Comparison of ENCODE assay signal across 1 cellular context in genomic region chr1:66413139-66413755, GRCh38.
TF ChIP-seq lines count a peak whose summit lies in the region.

No MANE protein-coding gene starts in this region.

TF ChIP-seq in K562, 482 proteins besides CTCF, POLR2A, EP300 and RAD21 (continued from another document):
- no peak for TF ChIP-seq RERE (CRISPR knock-in tag; IDR thresholded peaks at IDR 0.05; ENCODE audit: borderline replicate concordance)
- TF ChIP-seq U2AF2 (optimal IDR thresholded peaks at IDR 0.05; ENCODE audit: low read depth, low read length): no peak
- no peak for TF ChIP-seq MEF2A (IDR thresholded peaks at IDR 0.05; ENCODE audit: control insufficient read depth, low read depth, low read length)
- TF ChIP-seq TAL1 (IDR thresholded peaks at IDR 0.05): peak; percentile 51; the same call in 1 of the 2 replicates
- TF ChIP-seq CBFA2T2 (conservative IDR thresholded peaks at IDR 0.05): peak; percentile 28; the same call in 1 of the 2 replicates
- TF ChIP-seq SMAD2 (IDR thresholded peaks at IDR 0.05; ENCODE audit: low read depth, low read length): no peak
- no peak for TF ChIP-seq ELK3 (CRISPR knock-in tag; IDR thresholded peaks at IDR 0.05)
- no peak for TF ChIP-seq AFF1 (IDR thresholded peaks at IDR 0.05; ENCODE audit: low read depth in 1 of 2, partially characterized antibody in 2 of 2)
- no peak for TF ChIP-seq SAFB2 (IDR thresholded peaks at IDR 0.05; ENCODE audit: borderline replicate concordance, low read depth, low read length, severe bottlenecking)
- TF ChIP-seq CBFA2T3 (IDR thresholded peaks at IDR 0.05): peak; percentile 58
- TF ChIP-seq L3MBTL2 (IDR thresholded peaks at IDR 0.05): no peak
- TF ChIP-seq MTA1 (IDR thresholded peaks at IDR 0.05; ENCODE audit: borderline replicate concordance): no peak
- TF ChIP-seq SP1 (CRISPR knock-in tag; IDR thresholded peaks at IDR 0.05): no peak
- no peak for TF ChIP-seq GABPB1 (CRISPR knock-in tag; IDR thresholded peaks at IDR 0.05)
